ENCODE assay signal across 18 cellular contexts in the genomic region with DNA sequence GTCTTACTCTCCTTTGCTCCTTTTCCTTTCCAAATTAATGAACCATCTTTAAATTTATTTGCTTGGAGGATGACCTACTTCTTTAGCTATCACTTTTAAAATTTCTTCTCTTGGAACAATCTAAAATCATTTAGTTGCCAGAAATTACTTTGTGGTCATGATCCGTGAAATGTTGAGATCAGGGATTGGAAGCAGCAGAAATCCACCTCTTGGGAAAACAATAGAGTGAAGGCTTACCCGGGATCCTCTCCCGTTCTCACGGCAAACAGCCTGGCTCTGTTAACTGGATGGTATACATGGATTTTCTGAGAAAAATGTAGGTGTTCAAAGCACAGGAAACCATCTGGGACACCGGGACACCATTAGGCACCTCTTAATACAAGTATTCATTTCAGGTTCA. TPM values are rescaled to one million over a fixed set of nuclear protein-coding genes. Genes with fewer than 3 reads are reported as not detected.
DNase-seq lines count a peak whose midpoint lies in the region; ATAC-seq, FAIRE-seq and TF ChIP-seq lines count a peak whose summit lies in the region.
"Had no signal": no experiment of that assay in that cellular context is flagged by ENCODE, and none has a peak within 500 bp of the region (broad histone marks: within the 10 kb centered on the region; RNA-seq: fewer than 3 reads in every experiment).

No MANE protein-coding gene starts in this region.

- intact Hi-C loops in K562 (cut with micrococcal nuclease) = no loop called here

- no peaks in the 10 kb centered on the region for H3K36me3 ChIP-seq in K562 (ENCODE audit: control insufficient read depth, insufficient read depth, low read length)
- no peaks in the 10 kb centered on the region for H3K36me3 ChIP-seq in effector memory CD4-positive, alpha-beta T cell (ENCODE audit: control insufficient read depth, insufficient read depth, low read length)

- CTCF ChIA-PET in K562 (lab: Yijun Ruan, JAX; ENCODE audit: low intra/inter-chr PET ratio) = no interaction called here
- CTCF ChIA-PET in RWPE1 (lab: Yijun Ruan, JAX) = no interaction called here

- TF ChIP-seq RAD21 in K562 (CRISPR knock-in tag; conservative IDR thresholded peaks at IDR 0.05 in 1 of 2, IDR thresholded peaks at IDR 0.05 in 1 of 2) = no peak

- no peaks in the 10 kb centered on the region; the same call in 1 of the 2 replicates for H3K9me3 ChIP-seq in K562 (replicated peaks; ENCODE audit: control insufficient read depth, insufficient read depth, low read depth, low read length)
- no peaks in the 10 kb centered on the region for H3K9me3 ChIP-seq in effector memory CD4-positive, alpha-beta T cell (ENCODE audit: control insufficient read depth, low read length)

- POLR2A ChIA-PET in K562 (lab: Yijun Ruan, JAX) = interaction anchor here (1.0 kb wide), 1 partner anchor 16 kb away, joined by 6 read pairs; no protein-coding TSS in a partner anchor
- POLR2A ChIA-PET in RWPE1 (lab: Yijun Ruan, JAX; ENCODE audit: low non-redundant PET) = no interaction called here

- no peak for TF ChIP-seq POLR2A in K562 (conservative IDR thresholded peaks at IDR 0.05)

- H3K27ac ChIP-seq in K562 (ENCODE audit: extremely low read depth, low read depth, low read length) (no peak overlapping the region), RWPE1 (no peak overlapping the region)
- H3K27ac ChIP-seq in effector memory CD4-positive, alpha-beta T cell (ENCODE audit: insufficient read depth, low read length, poor library complexity, severe bottlenecking) = no peak overlapping the region
- H3K27ac ChIP-seq: BLaER1 had no signal

- no peaks in the 10 kb centered on the region for H4K20me1 ChIP-seq in K562 (replicated peaks; ENCODE audit: control insufficient read depth, insufficient read depth, low read length)

- TF ChIP-seq CTCF in AG09319 (IDR thresholded peaks at IDR 0.05; ENCODE audit: low read depth, low read length) (no peak), K562 (IDR thresholded peaks at IDR 0.05 in 2 of 3, conservative IDR thresholded peaks at IDR 0.05 in 1 of 3; ENCODE audit: insufficient read depth in 2 of 3, low read depth in 1 of 3, low read length in 3 of 3) (no peak), fibroblast of the aortic adventitia (IDR thresholded peaks at IDR 0.05; ENCODE audit: insufficient read depth, low read length) (no peak), GM10266 (IDR thresholded peaks at IDR 0.05; ENCODE audit: control insufficient read depth, insufficient read depth, low read depth, missing control alignments) (no peak), RWPE1 (conservative IDR thresholded peaks at IDR 0.05; ENCODE audit: low read depth) (no peak)

- no peaks in the 10 kb centered on the region for H3K4me1 ChIP-seq in K562 (replicated peaks in 1 of 2; ENCODE audit: control insufficient read depth in 2 of 2, insufficient read depth in 2 of 2, low read length in 2 of 2)
- no peaks in the 10 kb centered on the region for H3K4me1 ChIP-seq in effector memory CD4-positive, alpha-beta T cell (ENCODE audit: control insufficient read depth, insufficient read depth, low read length, poor library complexity, severe bottlenecking)

- H3K9me1 ChIP-seq in K562 (ENCODE audit: control insufficient read depth, insufficient read depth, low read length) = no peaks in the 10 kb centered on the region

- no TSS peak for BruUV-seq in K562 (replicated peaks; lab: Mats Ljungman, UMichigan)

- H2AFZ ChIP-seq in K562 (ENCODE audit: low read depth, low read length) = no peak overlapping the region

- peak; percentile 23 for DNase-seq in AG09319 (ENCODE audit: extremely low read depth, low read depth)
- DNase-seq in K562 (ENCODE audit: extremely low read depth in 1 of 4, low spot score in 3 of 4) = no peak
- DNase-seq in fibroblast of the aortic adventitia (ENCODE audit: low read depth) = peak; percentile 58
- DNase-seq in renal cortical epithelial cell (ENCODE audit: low read depth) = peak; percentile 14
- DNase-seq in effector memory CD4-positive, alpha-beta T cell = no peak
- no peak for DNase-seq in GM10266 (ENCODE audit: extremely low spot score)
- DNase-seq in RWPE1 (ENCODE audit: low spot score) = no peak
- no peak for DNase-seq in NCI-H2107 treated with DMSO at 0.1 percent for 48 hours (lab: John Stamatoyannopoulos, UW; ENCODE audit: unreplicated experiment)
- DNase-seq: CD8-positive, alpha-beta memory T cell; DMS79 treated with DMSO at 0.1 percent for 48 hours; NCI-H187; NCI-H2171 treated with DMSO at 0.1 percent for 48 hours; NCI-H446 treated with DMSO at 0.1 percent for 48 hours; RPMI8226 had no signal

- in situ Hi-C loops in K562 (cut with MboI) = no loop called here

- H3K4me2 ChIP-seq in K562 (ENCODE audit: insufficient read depth, low read length) = no peak overlapping the region
- H3K4me2 ChIP-seq: BLaER1 had no signal

- TF ChIP-seq EP300 in K562 (IDR thresholded peaks at IDR 0.05; ENCODE audit: low read length) = no peak

- ATAC-seq in K562 = no peak

- peaks cover 43 to 48% of the 10 kb centered on the region in 2 experiments for H3K27me3 ChIP-seq in K562 (ENCODE audit: control insufficient read depth in 2 of 2, insufficient read depth in 2 of 2, low read length in 2 of 2)
- H3K27me3 ChIP-seq in effector memory CD4-positive, alpha-beta T cell (replicated peaks; ENCODE audit: control insufficient read depth, insufficient read depth, low read length, poor library complexity, severe bottlenecking) = no peaks in the 10 kb centered on the region
- H3K27me3 ChIP-seq: BLaER1 had no signal

- H3K4me3 ChIP-seq in K562 (no peak overlapping the region), fibroblast of the aortic adventitia (ENCODE audit: low read depth, low read length) (no peak overlapping the region)
- H3K4me3 ChIP-seq in effector memory CD4-positive, alpha-beta T cell (ENCODE audit: insufficient read depth, low read depth, low read length, poor library complexity, severe bottlenecking) = no peak overlapping the region
- H3K4me3 ChIP-seq: BLaER1 had no signal

- no peak overlapping the region for H3K9ac ChIP-seq in K562 (ENCODE audit: insufficient read depth in 1 of 2, low read depth in 2 of 2, low read length in 2 of 2)
- H3K9ac ChIP-seq: BLaER1 had no signal

- WGBS in K562 (ENCODE audit: insufficient coverage, low coverage, missing lambda C conversion rate) = 4% methylated on average over 5 of the region's 5 CpGs

- FAIRE-seq in K562 (lab: Jason Lieb, UNC) = no peak
- FAIRE-seq: D721Med, GM18507, H1 had no signal

- H3K79me2 ChIP-seq in K562 (ENCODE audit: control insufficient read depth, insufficient read depth, low read length) = no peaks in the 10 kb centered on the region

TF ChIP-seq in K562, 482 proteins besides CTCF, POLR2A, EP300 and RAD21 (continues in another document):
- TF ChIP-seq SREBF1 (IDR thresholded peaks at IDR 0.05; ENCODE audit: borderline replicate concordance, low read depth, low read length) (no peak), MAFK (IDR thresholded peaks at IDR 0.05; ENCODE audit: low read length) (no peak), PHF21A (IDR thresholded peaks at IDR 0.05; ENCODE audit: borderline replicate concordance, low read depth) (no peak), RBM39 (optimal IDR thresholded peaks at IDR 0.05; ENCODE audit: low read depth, low read length) (no peak), PHB (CRISPR knock-in tag; IDR thresholded peaks at IDR 0.05) (no peak), CBX2 (IDR thresholded peaks at IDR 0.05; ENCODE audit: insufficient read depth, low read length, poor library complexity, severe bottlenecking) (peak; percentile 49)
- TF ChIP-seq, protein P1, sequence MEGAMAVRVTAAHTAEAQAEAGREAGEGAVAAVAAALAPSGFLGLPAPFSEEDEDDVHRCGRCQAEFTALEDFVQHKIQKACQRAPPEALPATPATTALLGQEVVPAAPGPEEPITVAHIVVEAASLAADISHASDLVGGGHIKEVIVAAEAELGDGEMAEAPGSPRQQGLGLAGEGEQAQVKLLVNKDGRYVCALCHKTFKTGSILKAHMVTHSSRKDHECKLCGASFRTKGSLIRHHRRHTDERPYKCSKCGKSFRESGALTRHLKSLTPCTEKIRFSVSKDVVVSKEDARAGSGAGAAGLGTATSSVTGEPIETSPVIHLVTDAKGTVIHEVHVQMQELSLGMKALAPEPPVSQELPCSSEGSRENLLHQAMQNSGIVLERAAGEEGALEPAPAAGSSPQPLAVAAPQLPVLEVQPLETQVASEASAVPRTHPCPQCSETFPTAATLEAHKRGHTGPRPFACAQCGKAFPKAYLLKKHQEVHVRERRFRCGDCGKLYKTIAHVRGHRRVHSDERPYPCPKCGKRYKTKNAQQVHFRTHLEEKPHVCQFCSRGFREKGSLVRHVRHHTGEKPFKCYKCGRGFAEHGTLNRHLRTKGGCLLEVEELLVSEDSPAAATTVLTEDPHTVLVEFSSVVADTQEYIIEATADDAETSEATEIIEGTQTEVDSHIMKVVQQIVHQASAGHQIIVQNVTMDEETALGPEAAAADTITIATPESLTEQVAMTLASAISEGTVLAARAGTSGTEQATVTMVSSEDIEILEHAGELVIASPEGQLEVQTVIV (CRISPR knock-in tag; IDR thresholded peaks at IDR 0.05; ENCODE audit: borderline replicate concordance) = no peak

RNA-seq across cellular contexts. Expression of gene AKAP12, which starts 7.7 kb away (rescaled TPM):
- total RNA-seq in K562 (2011; cell fraction: chromatin; rRNA removed; ENCODE audit: low replicate concordance) = 0.44 and 0.67 TPM in 2 replicates
- 0.26 and 0.50 TPM in 2 replicates for total RNA-seq in K562 (2011; cell fraction: nucleolus; rRNA removed)
- 0.37 and 0.99 TPM in 2 replicates for total RNA-seq in K562 (2011; cell fraction: nucleoplasm; rRNA removed)
- total RNA-seq in K562 (2014; rRNA removed) = 0.69 and 0.82 TPM in 2 replicates
- 0.55 and 0.93 TPM in 2 replicates for total RNA-seq in K562 (2014; rRNA removed; fragmentation: Illumina TruSeq; extraction: Trizol)
- total RNA-seq in K562 (2015; rRNA removed; fragmentation: Illumina TruSeq; extraction: Trizol) = 0.57 and 0.62 TPM in 2 replicates
- 0.72 and 1.0 TPM in 2 replicates for total RNA-seq in K562 (2021)
- polyA plus RNA-seq in K562 (2011; rRNA removed) = 0.32 and 2.0 TPM in 2 replicates
- polyA plus RNA-seq in K562 (2011; cell fraction: cytosol; rRNA removed) = 0.16 and 0.61 TPM in 2 replicates
- 0.45 and 1.2 TPM in 2 replicates for polyA plus RNA-seq in K562 (2011; cell fraction: nucleus; rRNA removed)
- 0.15 and 1.3 TPM in 2 replicates for polyA plus RNA-seq in K562 (2012)
- 0.64 and 0.67 TPM in 2 replicates for polyA plus RNA-seq in K562 (2014; fragmentation: Illumina TruSeq; extraction: Trizol)
- under 1 TPM; 0.08 to 0.13 TPM for polyA plus RNA-seq in K562 (2014; fragmentation: Nextera tagmentation; extraction: Ambion mirVana)
- 0.18 and 0.49 TPM in 2 replicates for polyA plus RNA-seq in K562 (2014; rRNA removed)
- polyA minus RNA-seq in K562 (2011; rRNA and poly(A)+ RNA removed) = 1.0 and 3.6 TPM in 2 replicates
- polyA minus RNA-seq in K562 (2011; cell fraction: cytosol; rRNA and poly(A)+ RNA removed) = 0.82 and 1.6 TPM in 2 replicates
- polyA minus RNA-seq in K562 (2011; cell fraction: nucleus; rRNA and poly(A)+ RNA removed) = 0.33 and 0.54 TPM in 2 replicates
- total RNA-seq in fibroblast of the aortic adventitia (ENCODE audit: low replicate concordance) = 196 and 349 TPM in 2 replicates
- total RNA-seq in renal cortical epithelial cell = 54.4 and 218 TPM in 2 replicates

Comparison
In these comparisons a context has a peak if more than half of its experiments do, and no peak if none do; other contexts are left out.
1. DNase-seq: peak in AG09319 (single experiment), fibroblast of the aortic adventitia (single experiment) and renal cortical epithelial cell (single experiment); none in K562 (0 of 4), effector memory CD4-positive, alpha-beta T cell (0 of 3), GM10266 (single experiment), RWPE1 (single experiment) and NCI-H2107 treated with DMSO at 0.1 percent for 48 hours (single experiment).
2. RNA of gene AKAP12, which starts 7.7 kb away (total RNA-seq): 196 to 349 TPM in fibroblast of the aortic adventitia and 54.4 to 218 TPM in renal cortical epithelial cell; 0.26 to 1.0 TPM in K562; every median in the first group is over 10 times any median in the second.